In genomic region chr12:116113398-116114130, GRCh38 we compare ENCODE assay signal across 24 cellular contexts.
DNase-seq lines count a peak whose midpoint lies in the region; ATAC-seq, FAIRE-seq and TF ChIP-seq lines count a peak whose summit lies in the region.
"Had no signal": no experiment of that assay in that cellular context is flagged by ENCODE, and none has a peak within 500 bp of the region (broad histone marks: within the 10 kb centered on the region; RNA-seq: fewer than 3 reads in every experiment).

No MANE protein-coding gene starts in this region.

- H3K4me1 ChIP-seq in A549 = peaks cover 45% of the 10 kb centered on the region
- H3K4me1 ChIP-seq in kidney (ENCODE audit: control insufficient read depth in 1 of 2, insufficient read depth in 1 of 2, low read depth in 1 of 2, low read length in 2 of 2) = no peaks in the 10 kb centered on the region
- peaks cover 0 to 8% of the 10 kb centered on the region in 2 donors for H3K4me1 ChIP-seq in aorta (ENCODE audit: control insufficient read depth in 1 of 2, insufficient read depth in 2 of 2, low read length in 2 of 2)

- H3K36me3 ChIP-seq in kidney (ENCODE audit: control insufficient read depth in 1 of 2, insufficient read depth in 2 of 2, low read length in 2 of 2) (no peaks in the 10 kb centered on the region), aorta (ENCODE audit: control insufficient read depth in 1 of 2, insufficient read depth in 2 of 2, low read length in 1 of 2) (no peaks in the 10 kb centered on the region)

- ATAC-seq in A549 (no peak), WTC11 (no peak), left lobe of liver (peak; percentile 79), aorta (ENCODE audit: low FRiP score) (no peak)
- ATAC-seq in naive thymus-derived CD8-positive, alpha-beta T cell = no peak
- ATAC-seq: CD8-positive, alpha-beta T cell; PC-3 had no signal

- H3K9me3 Mint-ChIP-seq in CD14-positive monocyte (no peaks in the 10 kb centered on the region), WTC11 (no peaks in the 10 kb centered on the region)
- no peaks in the 10 kb centered on the region for H3K9me3 Mint-ChIP-seq in naive thymus-derived CD8-positive, alpha-beta T cell
- H3K9me3 Mint-ChIP-seq: CD8-positive, alpha-beta T cell had no signal

- intact Hi-C loops in CD14-positive monocyte (cut with micrococcal nuclease) = no loop called here
- intact Hi-C loops in kidney (cut with DNase I) = no loop called here
- intact Hi-C loops in aorta (cut with DNase I) = no loop called here

- H3K36me3 Mint-ChIP-seq in CD14-positive monocyte (peaks cover 12 to 22% of the 10 kb centered on the region in 2 donors), WTC11 (no peaks in the 10 kb centered on the region)
- H3K36me3 Mint-ChIP-seq in naive thymus-derived CD8-positive, alpha-beta T cell = peaks cover 0 to 17% (median 17%) of the 10 kb centered on the region in 3 donors

- DNase-seq in A549 (ENCODE audit: low read depth in 1 of 2, low spot score in 1 of 2) (no peak), CD14-positive monocyte (ENCODE audit: low spot score) (no peak), WTC11 (ENCODE audit: low spot score) (no peak), left lobe of liver (ENCODE audit: low spot score) (no peak), kidney (no peak), urothelium cell line (ENCODE audit: low spot score) (no peak), aorta (no peak)
- no peak for DNase-seq in naive thymus-derived CD8-positive, alpha-beta T cell
- DNase-seq: ACHN; Calu3; CD8-positive, alpha-beta T cell; DMS53; GDM1; NCI-H1092 treated with DMSO at 0.1 percent for 48 hours; NCI-H1436 treated with DMSO at 0.1 percent for 48 hours; NCI-H1930; NCI-H774; PC-3; Right ventricle myocardium superior; SW 1271 had no signal

- POLR2A ChIA-PET in A549 (lab: Yijun Ruan, JAX) = no interaction called here
- POLR2A ChIA-PET in WTC11 (lab: Charles Lee) = no interaction called here
- POLR2A ChIA-PET in naive thymus-derived CD8-positive, alpha-beta T cell (lab: Charles Lee) = no interaction called here

- H3K9ac ChIP-seq in kidney (ENCODE audit: low read length in 2 of 2) = no peak overlapping the region
- H3K9ac ChIP-seq: BLaER1, KMS-11 had no signal

- TF ChIP-seq EP300 in A549 (IDR thresholded peaks at IDR 0.05) = no peak

- CTCF ChIA-PET in A549 (lab: Yijun Ruan, JAX) (no interaction called here), WTC11 (lab: Charles Lee) (no interaction called here)

- TF ChIP-seq POLR2A in A549 (IDR thresholded peaks at IDR 0.05; ENCODE audit: low read length) = no peak

- peak overlapping the region; percentile 4; the same call in 1 of the 3 replicates for H3K4me2 ChIP-seq in A549
- H3K4me2 ChIP-seq: BLaER1, KMS-11 had no signal

- H3K9me3 ChIP-seq in A549 (no peaks in the 10 kb centered on the region), kidney (ENCODE audit: control insufficient read depth in 1 of 2, low read length in 2 of 2) (no peaks in the 10 kb centered on the region), aorta (ENCODE audit: control insufficient read depth, low read length) (no peaks in the 10 kb centered on the region)
- H3K9me3 ChIP-seq: BLaER1 had no signal

- H3K27ac Mint-ChIP-seq in CD14-positive monocyte (peak overlapping the region in 4 of 7 donors; percentile 8 to 53 (median 34)), WTC11 (peak overlapping the region; percentile 21; the same call in 1 of the 2 replicates)
- peak overlapping the region in 1 of 10 donors; percentile 73 for H3K27ac Mint-ChIP-seq in naive thymus-derived CD8-positive, alpha-beta T cell
- H3K27ac Mint-ChIP-seq: CD8-positive, alpha-beta T cell had no signal

- 88% methylated on average over 8 of the region's 8 CpGs for WGBS in A549 (ENCODE audit: missing lambda C conversion rate)
- 88 to 91% methylated on average over 8 of the region's 8 CpGs for WGBS in aorta, 2 donors

- H3K27me3 Mint-ChIP-seq in CD14-positive monocyte (ENCODE audit: low read depth in 3 of 3) (no peaks in the 10 kb centered on the region), WTC11 (ENCODE audit: low read depth) (no peaks in the 10 kb centered on the region)
- H3K27me3 Mint-ChIP-seq in naive thymus-derived CD8-positive, alpha-beta T cell = no peaks in the 10 kb centered on the region

- no peak for TF ChIP-seq RAD21 in A549 (conservative IDR thresholded peaks at IDR 0.05 in 1 of 2, IDR thresholded peaks at IDR 0.05 in 1 of 2)

- no peak overlapping the region; a peak in 1 of 6 replicates for H3K27ac ChIP-seq in A549
- no peak overlapping the region for H3K27ac ChIP-seq in kidney (ENCODE audit: low read depth in 2 of 2, low read length in 2 of 2)
- no peak overlapping the region for H3K27ac ChIP-seq in aorta (ENCODE audit: low read depth in 1 of 2, low read length in 2 of 2)
- H3K27ac ChIP-seq: BLaER1, HL-60, KMS-11, SK-N-MC had no signal

- no peak overlapping the region for H3K4me3 ChIP-seq in A549
- H3K4me3 ChIP-seq in kidney (ENCODE audit: low read length in 2 of 2) = no peak overlapping the region
- H3K4me3 ChIP-seq in aorta (ENCODE audit: low read length in 2 of 2) = no peak overlapping the region
- H3K4me3 ChIP-seq: BLaER1, SK-N-MC had no signal

- no peak overlapping the region for H3K4me3 Mint-ChIP-seq in CD14-positive monocyte
- peak overlapping the region; percentile 6; the same call in 1 of the 2 replicates for H3K4me3 Mint-ChIP-seq in WTC11
- H3K4me3 Mint-ChIP-seq in naive thymus-derived CD8-positive, alpha-beta T cell = peak overlapping the region in 1 of 10 donors; percentile 39
- H3K4me3 Mint-ChIP-seq: CD8-positive, alpha-beta T cell had no signal

- TF ChIP-seq CTCF in A549 (IDR thresholded peaks at IDR 0.05) = no peak
- no peak for TF ChIP-seq CTCF in CD14-positive monocyte (IDR thresholded peaks at IDR 0.05)
- no peak for TF ChIP-seq CTCF in WTC11 (IDR thresholded peaks at IDR 0.05)
- no peak for TF ChIP-seq CTCF in kidney (IDR thresholded peaks at IDR 0.05; ENCODE audit: borderline replicate concordance, extremely low read depth, insufficient read depth)

- H3K27me3 ChIP-seq in aorta (ENCODE audit: control insufficient read depth in 1 of 2, insufficient read depth in 2 of 2, low read length in 1 of 2) = no peaks in the 10 kb centered on the region
- H3K27me3 ChIP-seq: BLaER1 had no signal

- H3K4me1 Mint-ChIP-seq in CD14-positive monocyte (peaks cover 8% of the 10 kb centered on the region), WTC11 (peaks cover 63% of the 10 kb centered on the region)
- H3K4me1 Mint-ChIP-seq in naive thymus-derived CD8-positive, alpha-beta T cell = peaks cover 15 to 57% (median 35%) of the 10 kb centered on the region in 4 donors

- no peak for FAIRE-seq in A549 (lab: Jason Lieb, UNC)
- FAIRE-seq in kidney (lab: Jason Lieb, UNC) = no peak
- no peak for FAIRE-seq in urothelium cell line (lab: Jason Lieb, UNC)

TF ChIP-seq in A549, 52 proteins besides CTCF, POLR2A, EP300 and RAD21:
- TF ChIP-seq JUNB (IDR thresholded peaks at IDR 0.05) = no peak
- no peak for TF ChIP-seq FOSB (CRISPR knock-in tag; IDR thresholded peaks at IDR 0.05)
- TF ChIP-seq ZNF302 (CRISPR knock-in tag; IDR thresholded peaks at IDR 0.05) = no peak
- TF ChIP-seq MAX (IDR thresholded peaks at IDR 0.05) = no peak
- TF ChIP-seq KDM1A (IDR thresholded peaks at IDR 0.05; ENCODE audit: low read depth) = no peak
- TF ChIP-seq HOXA7 (CRISPR knock-in tag; IDR thresholded peaks at IDR 0.05) = no peak
- no peak for TF ChIP-seq MYC (IDR thresholded peaks at IDR 0.05; ENCODE audit: borderline replicate concordance, low read length)
- no peak for TF ChIP-seq ESRRA (IDR thresholded peaks at IDR 0.05; ENCODE audit: borderline replicate concordance, low read length)
- no peak for TF ChIP-seq POLR2AphosphoS2 (conservative IDR thresholded peaks at IDR 0.05; ENCODE audit: low read length)
- TF ChIP-seq NPAS2 (CRISPR knock-in tag; IDR thresholded peaks at IDR 0.05; ENCODE audit: borderline replicate concordance) = no peak
- TF ChIP-seq CHD4 (IDR thresholded peaks at IDR 0.05; ENCODE audit: borderline replicate concordance) = no peak
- TF ChIP-seq SREBF2 (IDR thresholded peaks at IDR 0.05) = no peak
- TF ChIP-seq ZFP36 (IDR thresholded peaks at IDR 0.05; ENCODE audit: borderline replicate concordance, partially characterized antibody) = no peak

TF ChIP-seq in WTC11, 78 proteins besides CTCF, POLR2A, EP300 and RAD21 (continues in another document):
- no peak for TF ChIP-seq ZMAT4 (CRISPR knock-in tag; IDR thresholded peaks at IDR 0.05)
- TF ChIP-seq MLX (CRISPR knock-in tag; IDR thresholded peaks at IDR 0.05) = no peak
- no peak for TF ChIP-seq ATF3 (CRISPR knock-in tag; conservative IDR thresholded peaks at IDR 0.05)
- no peak for TF ChIP-seq TCF7 (CRISPR knock-in tag; IDR thresholded peaks at IDR 0.05; ENCODE audit: low read depth)
